ENCODE assay signal across 1 cellular context in genomic region chr5:124157320-124157719, GRCh38.
TF ChIP-seq lines count a peak whose summit lies in the region.

No MANE protein-coding gene starts in this region.

TF ChIP-seq in IMR-90, 13 proteins besides CTCF, POLR2A, EP300 and RAD21 (continued from another document):
- TF ChIP-seq USF2 (IDR thresholded peaks at IDR 0.05; ENCODE audit: low read depth, low read length) (no peak), SMC3 (IDR thresholded peaks at IDR 0.05; ENCODE audit: low read depth, low read length) (no peak)
